34 cellular contexts compared by ENCODE assay signal in the genomic region with DNA sequence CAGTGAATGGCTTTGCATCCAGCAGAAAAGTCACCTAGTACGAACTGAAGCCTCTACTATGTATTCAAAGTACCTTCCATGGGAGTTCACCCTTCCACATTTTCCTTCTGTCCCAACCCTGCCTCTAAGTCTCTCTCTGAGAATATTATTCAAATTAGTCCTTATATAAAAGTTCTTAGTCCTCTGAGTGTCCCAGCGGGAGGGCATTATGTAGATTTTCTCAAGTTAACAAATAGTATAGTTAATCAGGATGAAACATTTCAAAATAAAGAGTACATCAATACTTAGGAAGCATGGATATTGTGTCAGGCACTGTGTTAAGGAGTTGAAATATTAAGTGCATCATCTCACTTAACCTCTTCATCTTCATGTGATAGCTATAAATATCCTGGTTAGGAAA.
"Had no signal": no experiment of that assay in that cellular context is flagged by ENCODE, and none has a peak within 500 bp of the region (broad histone marks: within the 10 kb centered on the region; RNA-seq: fewer than 3 reads in every experiment).

No MANE protein-coding gene starts in this region.

- H3K9me3 ChIP-seq: adrenal gland, body of pancreas, breast epithelium had no signal

- H3K36me3 Mint-ChIP-seq: activated CD8-positive, alpha-beta memory T cell treated with anti-CD3 and anti-CD28 coated beads, Interleukin-2, amount 10 ng/mL, durations not matched to agents 7 days and 5 days; activated naive CD4-positive, alpha-beta T cell treated with anti-CD3 and anti-CD28 coated beads, Interleukin-2, amount 50 U/mL, for 72 hours; activated naive CD8-positive, alpha-beta T cell treated with anti-CD3 and anti-CD28 coated beads for 36 hours had no signal

- H3K36me3 ChIP-seq: adrenal gland, brain microvascular endothelial cell, breast epithelium had no signal

- H3K4me3 ChIP-seq: adrenal gland, body of pancreas, breast epithelium had no signal

- H3K9me3 Mint-ChIP-seq: activated CD4-positive, alpha-beta memory T cell treated with anti-CD3 and anti-CD28 coated beads, Interleukin-2, amount 10 ng/mL, durations not matched to agents 7 days and 5 days; activated naive CD4-positive, alpha-beta T cell treated with anti-CD3 and anti-CD28 coated beads for 36 hours; activated naive CD4-positive, alpha-beta T cell treated with anti-CD3 and anti-CD28 coated beads, Interleukin-2, amount 50 U/mL, for 72 hours; activated naive CD8-positive, alpha-beta T cell treated with anti-CD3 and anti-CD28 coated beads for 36 hours; activated T-cell treated with anti-CD3 and anti-CD28 coated beads, Interleukin-2, amount 50 U/mL, for 4 hours; activated T-cell treated with anti-CD3 and anti-CD28 coated beads, Interleukin-2, amount 50 U/mL, for 72 hours; activated T-helper 1 cell treated with anti-CD3 and anti-CD28 coated beads, Interleukin-12 subunit alpha, Interleukin-12 subunit beta, Interleukin-2, Interleukin-4 antibody, amounts not matched to agents 30 ng/mL and 10 ng/mL and 1 ng/mL, durations not matched to agents 14 hours and 24 hours and 36 hours; activated T-helper 17 cell treated with anti-CD3 and anti-CD28 coated beads, Interleukin-2, amount 50 U/mL, for 72 hours; T-helper 1 cell treated with Interleukin-12 subunit alpha and Interleukin-12 subunit beta and Interleukin-4 antibody, amounts not matched to agents 30 μg/mL and 1 μg/mL, for 36 hours; T-helper 2 cell treated with Interferon-gamma antibody and Interleukin-4, amounts not matched to agents 5 μg/mL and 100 μg/mL, for 36 hours had no signal

- DNase-seq: activated CD4-positive, alpha-beta memory T cell treated with anti-CD3 and anti-CD28 coated beads, Interleukin-2, amount 10 ng/mL, durations not matched to agents 7 days and 5 days; activated CD4-positive, alpha-beta T cell treated with anti-CD3 and anti-CD28 coated beads for 1 hour; activated CD4-positive, alpha-beta T cell treated with anti-CD3 and anti-CD28 coated beads for 36 hours; activated CD4-positive, alpha-beta T cell treated with anti-CD3 and anti-CD28 coated beads for 48 hours; activated CD4-positive, alpha-beta T cell treated with anti-CD3 and anti-CD28 coated beads, Interleukin-2, amount 50 U/mL, for 48 hours; activated CD4-positive, CD25-positive, alpha-beta regulatory T cell; activated CD8-positive, alpha-beta memory T cell treated with anti-CD3 and anti-CD28 coated beads for 24 hours; activated CD8-positive, alpha-beta memory T cell treated with anti-CD3 and anti-CD28 coated beads, Interleukin-2, amount 10 ng/mL, durations not matched to agents 7 days and 5 days; activated CD8-positive, alpha-beta memory T cell treated with anti-CD3 and anti-CD28 coated beads, Interleukin-2, amount 50 U/mL, for 48 hours; activated CD8-positive, alpha-beta T cell treated with anti-CD3 and anti-CD28 coated beads, Interleukin-2, amount 10 ng/mL, durations not matched to agents 7 days and 5 days; activated effector memory CD4-positive, alpha-beta T cell treated with anti-CD3 and anti-CD28 coated beads, Interleukin-2, amount 50 U/mL, for 16 hours; activated gamma-delta T cell treated with Interleukin-2 at 50 U/mL for 16 hours; activated naive CD4-positive, alpha-beta T cell; activated naive CD4-positive, alpha-beta T cell treated with anti-CD3 and anti-CD28 coated beads for 36 hours; activated naive CD4-positive, alpha-beta T cell treated with anti-CD3 and anti-CD28 coated beads, Interleukin-2, amount 50 U/mL, for 16 hours; activated naive CD8-positive, alpha-beta T cell treated with anti-CD3 and anti-CD28 coated beads for 36 hours; activated T-cell treated with anti-CD3 and anti-CD28 coated beads, Interleukin-2, amount 50 U/mL, for 4 hours; activated T-cell treated with anti-CD3 and anti-CD28 coated beads, Interleukin-2, amount 50 U/mL, for 72 hours; adrenal gland; amniotic stem cell; aorta; body of pancreas; brain microvascular endothelial cell; central memory CD4-positive, alpha-beta T cell; T-helper 1 cell; T-helper 2 cell; T-helper 9 cell had no signal

- H3K4me1 Mint-ChIP-seq: activated CD4-positive, alpha-beta memory T cell treated with anti-CD3 and anti-CD28 coated beads, Interleukin-2, amount 10 ng/mL, durations not matched to agents 7 days and 5 days; activated CD4-positive, alpha-beta T cell treated with anti-CD3 and anti-CD28 coated beads for 36 hours; activated CD8-positive, alpha-beta memory T cell treated with anti-CD3 and anti-CD28 coated beads, Interleukin-2, amount 10 ng/mL, durations not matched to agents 7 days and 5 days; activated naive CD8-positive, alpha-beta T cell treated with anti-CD3 and anti-CD28 coated beads for 36 hours; activated T-helper 17 cell treated with anti-CD3 and anti-CD28 coated beads, Interleukin-2, amount 50 U/mL, for 72 hours had no signal

- H3K27ac ChIP-seq: adrenal gland, body of pancreas, brain microvascular endothelial cell, breast epithelium, VCaP had no signal

- H3K27ac Mint-ChIP-seq: activated CD4-positive, alpha-beta memory T cell treated with anti-CD3 and anti-CD28 coated beads, Interleukin-2, amount 10 ng/mL, durations not matched to agents 7 days and 5 days; activated CD4-positive, alpha-beta T cell treated with anti-CD3 and anti-CD28 coated beads for 36 hours; activated CD8-positive, alpha-beta memory T cell treated with anti-CD3 and anti-CD28 coated beads, Interleukin-2, amount 10 ng/mL, durations not matched to agents 7 days and 5 days; activated CD8-positive, alpha-beta T cell treated with anti-CD3 and anti-CD28 coated beads, Interleukin-2, amount 10 ng/mL, durations not matched to agents 7 days and 5 days; activated naive CD4-positive, alpha-beta T cell treated with anti-CD3 and anti-CD28 coated beads for 36 hours; activated naive CD4-positive, alpha-beta T cell treated with anti-CD3 and anti-CD28 coated beads, Interleukin-2, amount 50 U/mL, for 72 hours; activated naive CD8-positive, alpha-beta T cell treated with anti-CD3 and anti-CD28 coated beads for 36 hours; activated T-cell treated with anti-CD3 and anti-CD28 coated beads, Interleukin-2, amount 50 U/mL, for 72 hours; activated T-helper 1 cell treated with anti-CD3 and anti-CD28 coated beads, Interleukin-12 subunit alpha, Interleukin-12 subunit beta, Interleukin-2, Interleukin-4 antibody, amounts not matched to agents 30 ng/mL and 10 ng/mL and 1 ng/mL, durations not matched to agents 14 hours and 24 hours and 36 hours; activated T-helper 17 cell treated with anti-CD3 and anti-CD28 coated beads, Interleukin-2, amount 50 U/mL, for 72 hours; T-helper 1 cell treated with Interleukin-12 subunit alpha and Interleukin-12 subunit beta and Interleukin-4 antibody, amounts not matched to agents 30 μg/mL and 1 μg/mL, for 36 hours; T-helper 2 cell treated with Interferon-gamma antibody and Interleukin-4, amounts not matched to agents 5 μg/mL and 100 μg/mL, for 36 hours had no signal

- H3K27me3 ChIP-seq: adrenal gland, body of pancreas, brain microvascular endothelial cell, breast epithelium had no signal

- H3K4me3 Mint-ChIP-seq: activated CD4-positive, alpha-beta memory T cell treated with anti-CD3 and anti-CD28 coated beads, Interleukin-2, amount 10 ng/mL, durations not matched to agents 7 days and 5 days; activated CD4-positive, alpha-beta T cell treated with anti-CD3 and anti-CD28 coated beads for 36 hours; activated CD8-positive, alpha-beta memory T cell treated with anti-CD3 and anti-CD28 coated beads, Interleukin-2, amount 10 ng/mL, durations not matched to agents 7 days and 5 days; activated CD8-positive, alpha-beta T cell treated with anti-CD3 and anti-CD28 coated beads, Interleukin-2, amount 10 ng/mL, durations not matched to agents 7 days and 5 days; activated naive CD4-positive, alpha-beta T cell treated with anti-CD3 and anti-CD28 coated beads for 36 hours; activated naive CD8-positive, alpha-beta T cell treated with anti-CD3 and anti-CD28 coated beads for 36 hours; activated T-cell treated with anti-CD3 and anti-CD28 coated beads, Interleukin-2, amount 50 U/mL, for 4 hours; activated T-cell treated with anti-CD3 and anti-CD28 coated beads, Interleukin-2, amount 50 U/mL, for 72 hours; activated T-helper 1 cell treated with anti-CD3 and anti-CD28 coated beads, Interleukin-12 subunit alpha, Interleukin-12 subunit beta, Interleukin-2, Interleukin-4 antibody, amounts not matched to agents 30 ng/mL and 10 ng/mL and 1 ng/mL, durations not matched to agents 14 hours and 24 hours and 36 hours; activated T-helper 17 cell treated with anti-CD3 and anti-CD28 coated beads, Interleukin-2, amount 50 U/mL, for 72 hours; T-helper 1 cell treated with Interleukin-12 subunit alpha and Interleukin-12 subunit beta and Interleukin-4 antibody, amounts not matched to agents 30 μg/mL and 1 μg/mL, for 36 hours; T-helper 2 cell treated with Interferon-gamma antibody and Interleukin-4, amounts not matched to agents 5 μg/mL and 100 μg/mL, for 36 hours had no signal

- H3K4me1 ChIP-seq: adrenal gland, body of pancreas, breast epithelium had no signal
